ENCODE assay signal across 8 cellular contexts in genomic region chr1:150363426-150364230, GRCh38.
DNase-seq lines count a peak whose midpoint lies in the region; ATAC-seq lines count a peak whose summit lies in the region.

Gene RPRD2, plus strand, starts transcription at chr1:150364147. Its CDS starts 568 bp downstream, at chr1:150364715.

- ATAC-seq in GM19351 (IDR thresholded peaks at IDR 0.05; ENCODE audit: unreplicated experiment) (peak; percentile 78), HG03521 (IDR thresholded peaks at IDR 0.05; ENCODE audit: unreplicated experiment) (peak; percentile 85)

- peak; percentile 85 to 99 (median 98) for DNase-seq in C1 segment of cervical spinal cord (lab: John Stamatoyannopoulos, UW)
- DNase-seq in NCI-H748 (lab: John Stamatoyannopoulos, UW; ENCODE audit: unreplicated experiment): peak; percentile 100
- DNase-seq in activated CD4-positive, alpha-beta T cell treated with anti-CD3 and anti-CD28 coated beads, Interleukin-2, amount 50 U/mL, for 1 hour: peak; percentile 98
- peak; percentile 100 for DNase-seq in dedifferentiated amniotic fluid mesenchymal stem cell (ENCODE audit: extremely low spot score)
- peak; percentile 100 for DNase-seq in left kidney (ENCODE audit: low read depth, low spot score)
- peak; percentile 98 to 99 for DNase-seq in stimulated activated CD4-positive, alpha-beta T cell treated with anti-CD3 and anti-CD28 coated beads, Interleukin-2, amount 100 ng/mL, for 24 hours

Comparison
In these comparisons a context has a peak if more than half of its experiments do, and no peak if none do; other contexts are left out.
1. Peak in every context shown above with its lines: DNase-seq and ATAC-seq.